In genomic region chr1:157399984-157400382, GRCh38 we compare ENCODE assay signal across 10 cellular contexts.
A peak's percentile ranks its signal among the peaks of the same experiment; 100 is the strongest.
DNase-seq lines count a peak whose midpoint lies in the region; ATAC-seq and TF ChIP-seq lines count a peak whose summit lies in the region.
"Had no signal": no experiment of that assay in that cellular context is flagged by ENCODE, and none has a peak within 500 bp of the region (broad histone marks: within the 10 kb centered on the region; RNA-seq: fewer than 3 reads in every experiment).

No MANE protein-coding gene starts in this region.

- no peaks in the 10 kb centered on the region for H3K9me3 Mint-ChIP-seq in activated CD8-positive, alpha-beta T cell treated with anti-CD3 and anti-CD28 coated beads for 36 hours
- no peaks in the 10 kb centered on the region for H3K9me3 Mint-ChIP-seq in activated CD8-positive, alpha-beta T cell treated with anti-CD3 and anti-CD28 coated beads, Interleukin-2, amount 10 ng/mL, durations not matched to agents 7 days and 5 days (ENCODE audit: insufficient read depth)
- H3K9me3 Mint-ChIP-seq in stimulated activated naive B cell treated with anti-CD40 and anti-IgM and Interleukin-4, amounts not matched to agents 10 μg/mL and 1 μg/mL and 100 μg/mL, for 72 hours: no peaks in the 10 kb centered on the region
- no peaks in the 10 kb centered on the region for H3K9me3 Mint-ChIP-seq in H9
- H3K9me3 Mint-ChIP-seq: activated naive CD4-positive, alpha-beta T cell treated with anti-CD3 and anti-CD28 coated beads for 36 hours; neural crest cell had no signal

- H4K20me1 ChIP-seq in H9 (ENCODE audit: control insufficient read depth, insufficient read depth, insufficient read length): peaks cover 4% of the 10 kb centered on the region

- no peaks in the 10 kb centered on the region for H3K79me1 ChIP-seq in H9 (ENCODE audit: insufficient read depth, low read depth, low read length, poor library complexity, severe bottlenecking)

- H3K27me3 ChIP-seq in WERI-Rb-1 (ENCODE audit: insufficient read depth, low read depth, severe bottlenecking) (no peaks in the 10 kb centered on the region), H9 (ENCODE audit: insufficient read depth, low read length) (no peaks in the 10 kb centered on the region)

- peaks cover 27% of the 10 kb centered on the region for H3K27me3 Mint-ChIP-seq in activated CD8-positive, alpha-beta T cell treated with anti-CD3 and anti-CD28 coated beads for 36 hours
- H3K27me3 Mint-ChIP-seq in activated CD8-positive, alpha-beta T cell treated with anti-CD3 and anti-CD28 coated beads, Interleukin-2, amount 10 ng/mL, durations not matched to agents 7 days and 5 days (ENCODE audit: low read depth): peaks cover 30% of the 10 kb centered on the region
- H3K27me3 Mint-ChIP-seq in stimulated activated naive B cell treated with anti-CD40 and anti-IgM and Interleukin-4, amounts not matched to agents 10 μg/mL and 1 μg/mL and 100 μg/mL, for 72 hours: peaks cover 42% of the 10 kb centered on the region in 2 donors
- peaks cover 2% of the 10 kb centered on the region for H3K27me3 Mint-ChIP-seq in H9 (ENCODE audit: low read depth)

- no peaks in the 10 kb centered on the region for H3K9me3 ChIP-seq in WERI-Rb-1 (ENCODE audit: severe bottlenecking)
- H3K9me3 ChIP-seq in H9 (ENCODE audit: control insufficient read depth, low read depth, low read length): no peaks in the 10 kb centered on the region

- no peaks in the 10 kb centered on the region for H3K79me2 ChIP-seq in H9 (ENCODE audit: insufficient read depth, low read length)

- CTCF ChIA-PET in activated CD8-positive, alpha-beta T cell treated with anti-CD3 and anti-CD28 coated beads for 36 hours (lab: Charles Lee): no interaction called here
- CTCF ChIA-PET in activated CD8-positive, alpha-beta T cell treated with anti-CD3 and anti-CD28 coated beads, Interleukin-2, amount 10 ng/mL, durations not matched to agents 7 days and 5 days (lab: Charles Lee): no interaction called here

- no peak overlapping the region for H2BK12ac ChIP-seq in H9 (ENCODE audit: insufficient read length, low read depth, low read length)

- H3K36me3 Mint-ChIP-seq in activated CD8-positive, alpha-beta T cell treated with anti-CD3 and anti-CD28 coated beads for 36 hours (ENCODE audit: low read depth): no peaks in the 10 kb centered on the region
- H3K36me3 Mint-ChIP-seq in activated CD8-positive, alpha-beta T cell treated with anti-CD3 and anti-CD28 coated beads, Interleukin-2, amount 10 ng/mL, durations not matched to agents 7 days and 5 days (ENCODE audit: low read depth): no peaks in the 10 kb centered on the region
- H3K36me3 Mint-ChIP-seq in stimulated activated naive B cell treated with anti-CD40 and anti-IgM and Interleukin-4, amounts not matched to agents 10 μg/mL and 1 μg/mL and 100 μg/mL, for 72 hours: no peaks in the 10 kb centered on the region
- no peaks in the 10 kb centered on the region; a peak in 1 of 7 replicates for H3K36me3 Mint-ChIP-seq in H9 (ENCODE audit: insufficient read depth in 1 of 3, low read depth in 3 of 3)

- no peak overlapping the region for H3K14ac ChIP-seq in H9 (ENCODE audit: insufficient read depth, low read length)

- H3K4ac ChIP-seq in H9 (ENCODE audit: low read depth, low read length): no peak overlapping the region

- H3K23ac ChIP-seq in H9 (ENCODE audit: insufficient read length, low read depth, low read length): no peak overlapping the region

- H3K56ac ChIP-seq in H9 (ENCODE audit: insufficient read length, low read depth, low read length): no peak overlapping the region

- H3K27ac ChIP-seq in WERI-Rb-1: no peak overlapping the region
- H3K27ac ChIP-seq in H9 (ENCODE audit: insufficient read length, low read depth, low read length): no peak overlapping the region

- intact Hi-C loops in activated CD8-positive, alpha-beta T cell treated with anti-CD3 and anti-CD28 coated beads for 36 hours (cut with micrococcal nuclease): no loop called here

- H3K4me1 Mint-ChIP-seq in activated CD8-positive, alpha-beta T cell treated with anti-CD3 and anti-CD28 coated beads for 36 hours (ENCODE audit: low read depth): no peaks in the 10 kb centered on the region
- H3K4me1 Mint-ChIP-seq in activated CD8-positive, alpha-beta T cell treated with anti-CD3 and anti-CD28 coated beads, Interleukin-2, amount 10 ng/mL, durations not matched to agents 7 days and 5 days (ENCODE audit: low read depth): no peaks in the 10 kb centered on the region
- H3K4me1 Mint-ChIP-seq in stimulated activated naive B cell treated with anti-CD40 and anti-IgM and Interleukin-4, amounts not matched to agents 10 μg/mL and 1 μg/mL and 100 μg/mL, for 72 hours: peaks cover 20 to 22% of the 10 kb centered on the region in 2 donors
- H3K4me1 Mint-ChIP-seq in H9: peaks cover 24 to 30% of the 10 kb centered on the region in 2 experiments

- no peak overlapping the region for H2AK5ac ChIP-seq in H9 (ENCODE audit: insufficient read length, low read length)

- H3K4me1 ChIP-seq in H9 (ENCODE audit: insufficient read depth, low read length): no peaks in the 10 kb centered on the region

- no peak overlapping the region for H3K9ac ChIP-seq in H9 (ENCODE audit: extremely low read depth, insufficient read length, low read length)

- POLR2A ChIA-PET in activated CD8-positive, alpha-beta T cell treated with anti-CD3 and anti-CD28 coated beads for 36 hours (lab: Charles Lee): no interaction called here
- POLR2A ChIA-PET in activated CD8-positive, alpha-beta T cell treated with anti-CD3 and anti-CD28 coated beads, Interleukin-2, amount 10 ng/mL, durations not matched to agents 7 days and 5 days (lab: Charles Lee): no interaction called here

- H3K23me2 ChIP-seq in H9 (ENCODE audit: insufficient read length, low read depth, low read length, poor library complexity, severe bottlenecking): no peaks in the 10 kb centered on the region

- no peak overlapping the region for H2BK120ac ChIP-seq in H9 (ENCODE audit: low read depth, low read length, poor library complexity, severe bottlenecking)

- H3T11ph ChIP-seq in H9 (ENCODE audit: low read length): no peak overlapping the region

- H3K36me3 ChIP-seq in WERI-Rb-1: no peaks in the 10 kb centered on the region

- H3K27ac Mint-ChIP-seq in activated CD8-positive, alpha-beta T cell treated with anti-CD3 and anti-CD28 coated beads for 36 hours: no peak overlapping the region
- H3K27ac Mint-ChIP-seq in activated CD8-positive, alpha-beta T cell treated with anti-CD3 and anti-CD28 coated beads, Interleukin-2, amount 10 ng/mL, durations not matched to agents 7 days and 5 days: no peak overlapping the region
- no peak overlapping the region for H3K27ac Mint-ChIP-seq in stimulated activated naive B cell treated with anti-CD40 and anti-IgM and Interleukin-4, amounts not matched to agents 10 μg/mL and 1 μg/mL and 100 μg/mL, for 72 hours
- no peak overlapping the region for H3K27ac Mint-ChIP-seq in H9
- H3K27ac Mint-ChIP-seq: activated naive CD4-positive, alpha-beta T cell treated with anti-CD3 and anti-CD28 coated beads for 36 hours had no signal

- H2BK20ac ChIP-seq in H9 (ENCODE audit: low read depth, low read length, poor library complexity, severe bottlenecking): no peak overlapping the region

- no peak overlapping the region for H3K4me3 ChIP-seq in WERI-Rb-1 (ENCODE audit: low read depth, low read length)

- TF ChIP-seq CTCF in activated CD8-positive, alpha-beta T cell treated with anti-CD3 and anti-CD28 coated beads for 36 hours (IDR thresholded peaks at IDR 0.05): no peak
- TF ChIP-seq CTCF in WERI-Rb-1 (IDR thresholded peaks at IDR 0.05; ENCODE audit: low read depth, low read length) (peak; percentile 44; the same call in 1 of the 2 replicates), H9 (conservative IDR thresholded peaks at IDR 0.05) (no peak)

- H2AFZ ChIP-seq in H9 (ENCODE audit: low read length): no peak overlapping the region

- H3K4me2 ChIP-seq in H9 (ENCODE audit: insufficient read depth, insufficient read length, low read length): no peak overlapping the region

- no peak overlapping the region for H4K5ac ChIP-seq in H9 (ENCODE audit: insufficient read length, low read depth, low read length)

- no peak overlapping the region for H2BK15ac ChIP-seq in H9 (ENCODE audit: low read depth, low read length)

- H3K4me3 Mint-ChIP-seq in activated CD8-positive, alpha-beta T cell treated with anti-CD3 and anti-CD28 coated beads for 36 hours: no peak overlapping the region
- H3K4me3 Mint-ChIP-seq in activated CD8-positive, alpha-beta T cell treated with anti-CD3 and anti-CD28 coated beads, Interleukin-2, amount 10 ng/mL, durations not matched to agents 7 days and 5 days: no peak overlapping the region
- no peak overlapping the region for H3K4me3 Mint-ChIP-seq in stimulated activated naive B cell treated with anti-CD40 and anti-IgM and Interleukin-4, amounts not matched to agents 10 μg/mL and 1 μg/mL and 100 μg/mL, for 72 hours
- H3K4me3 Mint-ChIP-seq in H9: no peak overlapping the region
- H3K4me3 Mint-ChIP-seq: activated naive CD4-positive, alpha-beta T cell treated with anti-CD3 and anti-CD28 coated beads for 36 hours; neural crest cell had no signal

- H3K18ac ChIP-seq in H9 (ENCODE audit: insufficient read length, low read depth, low read length): no peak overlapping the region

- no CpG with 5 or more reads among the region's 1 CpG for WGBS in H9 (ENCODE audit: extremely low coverage, insufficient read length, low lambda C conversion rate)

- DNase-seq in activated CD8-positive, alpha-beta T cell treated with anti-CD3 and anti-CD28 coated beads for 36 hours: peak; percentile 38
- no peak for DNase-seq in activated CD8-positive, alpha-beta T cell treated with anti-CD3 and anti-CD28 coated beads, Interleukin-2, amount 10 ng/mL, durations not matched to agents 7 days and 5 days
- DNase-seq in WERI-Rb-1: no peak
- no peak for DNase-seq in stimulated activated naive B cell treated with anti-CD40 and anti-IgM and Interleukin-4, amounts not matched to agents 10 μg/mL and 1 μg/mL and 100 μg/mL, for 72 hours
- DNase-seq in H9: no peak
- no peak for DNase-seq in cerebellar nuclear complex (lab: John Stamatoyannopoulos, UW)
- DNase-seq: activated naive CD4-positive, alpha-beta T cell treated with anti-CD3 and anti-CD28 coated beads for 36 hours had no signal

- H4K91ac ChIP-seq in H9 (ENCODE audit: insufficient read length, low read depth, low read length): no peak overlapping the region

- ATAC-seq in activated CD8-positive, alpha-beta T cell treated with anti-CD3 and anti-CD28 coated beads for 36 hours: peak; percentile 78
- ATAC-seq in activated CD8-positive, alpha-beta T cell treated with anti-CD3 and anti-CD28 coated beads, Interleukin-2, amount 10 ng/mL, durations not matched to agents 7 days and 5 days: no peak
- ATAC-seq in HG03108 (IDR thresholded peaks at IDR 0.05; ENCODE audit: unreplicated experiment) (peak; percentile 44), HG02763 (IDR thresholded peaks at IDR 0.05; ENCODE audit: unreplicated experiment) (no peak)
- peak; percentile 28 to 48 for ATAC-seq in stimulated activated naive B cell treated with anti-CD40 and anti-IgM and Interleukin-4, amounts not matched to agents 10 μg/mL and 1 μg/mL and 100 μg/mL, for 72 hours (replicated peaks)

- no peak overlapping the region for H2BK5ac ChIP-seq in H9 (ENCODE audit: insufficient read length, low read length)

- H4K8ac ChIP-seq in H9 (replicated peaks; ENCODE audit: insufficient read length, low read depth, low read length): no peak overlapping the region

Comparison
In these comparisons a context has a peak if more than half of its experiments do, and no peak if none do; other contexts are left out.
1. ATAC-seq: peak in activated CD8-positive, alpha-beta T cell treated with anti-CD3 and anti-CD28 coated beads for 36 hours (single experiment), HG03108 (single experiment) and stimulated activated naive B cell treated with anti-CD40 and anti-IgM and Interleukin-4, amounts not matched to agents 10 μg/mL and 1 μg/mL and 100 μg/mL, for 72 hours (2 of 2); none in activated CD8-positive, alpha-beta T cell treated with anti-CD3 and anti-CD28 coated beads, Interleukin-2, amount 10 ng/mL, durations not matched to agents 7 days and 5 days (single experiment) and HG02763 (single experiment).